ENCODE assay signal across 1 cellular context in the genomic region with DNA sequence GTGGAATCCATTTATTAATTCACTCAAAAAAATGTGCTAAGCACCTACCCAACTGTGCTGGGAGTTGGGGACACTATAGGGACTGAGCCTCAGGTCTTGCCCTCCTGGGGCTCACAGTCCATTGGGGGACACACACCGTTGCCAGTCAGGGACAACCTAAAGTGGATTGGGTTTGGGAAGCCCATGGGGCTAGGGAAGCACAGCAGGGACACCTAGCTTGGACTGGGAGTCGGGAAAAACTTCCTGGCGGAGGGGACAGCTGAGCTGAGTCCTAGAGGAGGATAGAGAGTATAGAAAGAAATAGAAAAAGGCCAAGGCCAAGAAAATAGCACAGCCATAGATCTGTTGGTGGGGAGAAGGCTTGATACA.
TF ChIP-seq lines count a peak whose summit lies in the region.

No MANE protein-coding gene starts in this region.

TF ChIP-seq in HepG2, 621 proteins besides CTCF, POLR2A, EP300 and RAD21:
- TF ChIP-seq MAFG (CRISPR knock-in tag; IDR thresholded peaks at IDR 0.05) = no peak
